In the genomic region with DNA sequence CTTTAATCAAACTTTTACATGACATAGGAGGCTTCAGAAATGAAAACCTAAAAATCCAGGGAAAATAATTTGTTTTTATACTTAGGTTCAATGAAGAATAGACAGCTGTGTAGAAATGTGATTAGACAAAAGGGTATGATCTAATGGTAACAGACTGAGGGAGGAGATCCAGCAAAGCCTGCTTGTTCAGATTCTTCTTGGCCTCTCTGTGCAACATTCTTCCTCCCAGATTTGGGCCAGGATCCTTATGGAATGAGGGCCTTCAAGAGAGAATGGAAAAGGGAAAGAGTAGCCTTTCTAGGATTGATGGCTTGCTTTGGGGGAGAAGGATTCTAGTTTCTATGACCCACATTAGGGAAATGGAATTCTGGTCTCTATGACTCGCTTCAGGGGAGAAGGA, we compare ENCODE assay signal across 9 cellular contexts.
"Had no signal": no experiment of that assay in that cellular context is flagged by ENCODE, and none has a peak within 500 bp of the region (broad histone marks: within the 10 kb centered on the region; RNA-seq: fewer than 3 reads in every experiment).

No MANE protein-coding gene starts in this region.

- H3K27ac ChIP-seq: GM23248 had no signal

- H3K4me1 ChIP-seq: HAP-1 had no signal

- H2AFZ ChIP-seq: GM23248, GM23338 had no signal

- H3K4me2 ChIP-seq: GM23338 had no signal

- H3K36me3 ChIP-seq: HAP-1 had no signal

- H3K27ac Mint-ChIP-seq: GM23338, H9, HFFc6 had no signal

- ATAC-seq: GM23338, HCT116 had no signal

- H3K4me3 Mint-ChIP-seq: GM23338, H9, HFFc6 had no signal

- DNase-seq: GM23248, GOT3, H7, H9, HCEC 1CT, HFFc6 had no signal

- H3K9me3 ChIP-seq: HAP-1 had no signal

- H3K4me3 ChIP-seq: GM23248, GM23338, HAP-1 had no signal

- H3K9ac ChIP-seq: GM23248 had no signal

- H3K9me3 Mint-ChIP-seq: GM23338, H9, HFFc6 had no signal
